In genomic region chr4:1711055-1711905, GRCh38 we compare ENCODE assay signal across 8 cellular contexts. TPM values are rescaled to one million over a fixed set of nuclear protein-coding genes. Genes with fewer than 3 reads are reported as not detected.
DNase-seq lines count a peak whose midpoint lies in the region; ATAC-seq and TF ChIP-seq lines count a peak whose summit lies in the region.

No MANE protein-coding gene starts in this region.

- H3K4me3 ChIP-seq in kidney epithelial cell (ENCODE audit: low read depth, low read length): peak overlapping the region; percentile 59

- TF ChIP-seq CTCF in kidney epithelial cell (IDR thresholded peaks at IDR 0.05; ENCODE audit: insufficient read depth, low read length, poor library complexity, severe bottlenecking): no peak

- H3K36me3 ChIP-seq in kidney epithelial cell (ENCODE audit: control insufficient read depth, insufficient read depth, low read length): no peaks in the 10 kb centered on the region

- DNase-seq in DMS 273 (lab: John Stamatoyannopoulos, UW; ENCODE audit: unreplicated experiment) (peak; percentile 39), DMS 273 treated with DMSO at 0.1 percent for 48 hours (lab: John Stamatoyannopoulos, UW) (no peak), RPMI8226 (peak; percentile 34), cerebellum (ENCODE audit: low spot score) (peak; percentile 40), kidney epithelial cell (ENCODE audit: low read depth) (no peak), NCI-H1930 (lab: John Stamatoyannopoulos, UW) (no peak)
- peak; percentile 46 for DNase-seq in stimulated activated CD4-positive, alpha-beta T cell treated with anti-CD3 and anti-CD28 coated beads, Interleukin-1b, Interleukin-23, amount 100 ng/mL, for 48 hours

- H3K27me3 ChIP-seq in kidney epithelial cell (ENCODE audit: control insufficient read depth, insufficient read depth, low read length): no peaks in the 10 kb centered on the region

- ATAC-seq in HG02763 (IDR thresholded peaks at IDR 0.05; ENCODE audit: unreplicated experiment): peak; percentile 4

RNA-seq across cellular contexts. Expression of gene SLBP, which starts 0.8 kb away (rescaled TPM):
- total RNA-seq in cerebellum (25.5 TPM), kidney epithelial cell (66.0 and 74.8 TPM in 2 replicates)

RNA-seq across cellular contexts. Expression of gene TMEM129, which starts 9.8 kb away (rescaled TPM):
- total RNA-seq in cerebellum (13.5 TPM), kidney epithelial cell (63.5 and 66.1 TPM in 2 replicates)

RNA-seq across cellular contexts. Expression of gene TACC3, which starts 10.0 kb away (rescaled TPM):
- total RNA-seq in cerebellum (8.7 TPM), kidney epithelial cell (13.9 and 15.3 TPM in 2 replicates)

RNA-seq across cellular contexts. Expression of gene FAM53A, which starts 27.2 kb away (rescaled TPM):
- 1.6 TPM for total RNA-seq in cerebellum
- total RNA-seq in kidney epithelial cell: 1.1 and 5.2 TPM in 2 replicates

Comparison
In these comparisons a context has a peak if more than half of its experiments do, and no peak if none do; other contexts are left out.
1. DNase-seq: peak in DMS 273 (single experiment), RPMI8226 (single experiment), cerebellum (single experiment) and stimulated activated CD4-positive, alpha-beta T cell treated with anti-CD3 and anti-CD28 coated beads, Interleukin-1b, Interleukin-23, amount 100 ng/mL, for 48 hours (single experiment); none in DMS 273 treated with DMSO at 0.1 percent for 48 hours (single experiment), kidney epithelial cell (single experiment) and NCI-H1930 (0 of 2).